ENCODE assay signal across 8 cellular contexts in genomic region chr20:3430376-3431069, GRCh38. TPM values are rescaled to one million over a fixed set of nuclear protein-coding genes. Genes with fewer than 3 reads are reported as not detected.
A peak's percentile ranks its signal among the peaks of the same experiment; 100 is the strongest.
DNase-seq lines count a peak whose midpoint lies in the region; ATAC-seq and TF ChIP-seq lines count a peak whose summit lies in the region.
"Had no signal": no experiment of that assay in that cellular context is flagged by ENCODE, and none has a peak within 500 bp of the region (broad histone marks: within the 10 kb centered on the region; RNA-seq: fewer than 3 reads in every experiment).

No MANE protein-coding gene starts in this region.

- no peak overlapping the region for H3K4me3 ChIP-seq in OCI-LY7 (ENCODE audit: low read depth, low read length, poor library complexity, severe bottlenecking)

- no peak overlapping the region for H3K27ac Mint-ChIP-seq in stimulated activated memory B cell treated with anti-CD40 and anti-IgM and Interleukin-4, amounts not matched to agents 10 μg/mL and 1 μg/mL and 100 μg/mL, for 72 hours

- CTCF ChIA-PET in OCI-LY7 (lab: Charles Lee; ENCODE audit: unreplicated experiment): no interaction called here

- H3K9me3 Mint-ChIP-seq in stimulated activated memory B cell treated with anti-CD40 and anti-IgM and Interleukin-4, amounts not matched to agents 10 μg/mL and 1 μg/mL and 100 μg/mL, for 72 hours: no peaks in the 10 kb centered on the region

- H3K79me2 ChIP-seq in OCI-LY7 (ENCODE audit: insufficient read depth, low read depth, low read length): no peaks in the 10 kb centered on the region

- POLR2A ChIA-PET in OCI-LY7 (lab: Charles Lee): interaction anchor here (0.7 kb wide), 1 partner anchor 115 kb away, joined by 3 read pairs; no protein-coding TSS in a partner anchor

- no peaks in the 10 kb centered on the region for H3K4me1 ChIP-seq in OCI-LY7 (ENCODE audit: insufficient read depth, low read length, poor library complexity, severe bottlenecking)

- no peaks in the 10 kb centered on the region for H3K36me3 Mint-ChIP-seq in stimulated activated memory B cell treated with anti-CD40 and anti-IgM and Interleukin-4, amounts not matched to agents 10 μg/mL and 1 μg/mL and 100 μg/mL, for 72 hours

- H3K9me3 ChIP-seq in OCI-LY7 (ENCODE audit: low read length): no peaks in the 10 kb centered on the region

- TF ChIP-seq CTCF in OCI-LY7 (conservative IDR thresholded peaks at IDR 0.05; ENCODE audit: low read length): no peak

- H3K4me1 Mint-ChIP-seq in stimulated activated memory B cell treated with anti-CD40 and anti-IgM and Interleukin-4, amounts not matched to agents 10 μg/mL and 1 μg/mL and 100 μg/mL, for 72 hours: peaks cover 10% of the 10 kb centered on the region

- H3K27ac ChIP-seq in OCI-LY7 (ENCODE audit: low read depth, low read length, poor library complexity, severe bottlenecking): no peak overlapping the region

- no peaks in the 10 kb centered on the region for H4K20me1 ChIP-seq in OCI-LY7 (ENCODE audit: insufficient read depth, low read length)

- H3K27me3 Mint-ChIP-seq in stimulated activated memory B cell treated with anti-CD40 and anti-IgM and Interleukin-4, amounts not matched to agents 10 μg/mL and 1 μg/mL and 100 μg/mL, for 72 hours: no peaks in the 10 kb centered on the region

- peak; percentile 81 for ATAC-seq in GM19324 (IDR thresholded peaks at IDR 0.05; ENCODE audit: low FRiP score, unreplicated experiment)
- ATAC-seq in HG02973 (IDR thresholded peaks at IDR 0.05; ENCODE audit: unreplicated experiment): peak; percentile 87
- ATAC-seq in stimulated activated memory B cell treated with anti-CD40 and anti-IgM and Interleukin-4, amounts not matched to agents 10 μg/mL and 1 μg/mL and 100 μg/mL, for 72 hours: peak; percentile 93

- H3K4me3 Mint-ChIP-seq in stimulated activated memory B cell treated with anti-CD40 and anti-IgM and Interleukin-4, amounts not matched to agents 10 μg/mL and 1 μg/mL and 100 μg/mL, for 72 hours: no peak overlapping the region

- no peak overlapping the region for H2AFZ ChIP-seq in OCI-LY7 (ENCODE audit: low read length)

- H3K9me2 ChIP-seq in OCI-LY7 (ENCODE audit: insufficient read depth, low read length): no peaks in the 10 kb centered on the region

- H3K4me2 ChIP-seq in OCI-LY7 (ENCODE audit: low read length): no peak overlapping the region

- DNase-seq in OCI-LY7 (ENCODE audit: low spot score): peak; percentile 24
- no peak for DNase-seq in activated naive CD4-positive, alpha-beta T cell treated with anti-CD3 and anti-CD28 coated beads, Interleukin-2, amount 50 U/mL, for 16 hours
- no peak for DNase-seq in HT-29 (ENCODE audit: low spot score)
- DNase-seq in NCI-H510A (lab: John Stamatoyannopoulos, UW): no peak
- DNase-seq: NCI-H2029 treated with DMSO at 0.1 percent for 48 hours had no signal

- no peaks in the 10 kb centered on the region for H3K36me3 ChIP-seq in OCI-LY7 (ENCODE audit: insufficient read depth, low read length)

- intact Hi-C loops in OCI-LY7 (cut with micrococcal nuclease; ENCODE audit: unreplicated experiment): no loop called here

- BruUV-seq in OCI-LY7 (replicated peaks; lab: Mats Ljungman, UMichigan): no TSS peak

RNA-seq across cellular contexts. Expression of gene DNAAF9, which starts 23.1 kb away (rescaled TPM):
- not detected in 2 replicates for total RNA-seq in OCI-LY7 (2014; rRNA removed; shearing (Covaris generic))
- 0.23 and 0.33 TPM in 2 replicates for total RNA-seq in OCI-LY7 (2022)
- not detected in 2 replicates for total RNA-seq in HT-29 (2014; rRNA removed; shearing (Covaris generic))

RNA-seq across cellular contexts. Expression of gene ATRN, which starts 40.3 kb away (rescaled TPM):
- 0.03 and 0.09 TPM in 2 replicates for total RNA-seq in OCI-LY7 (2014; rRNA removed; shearing (Covaris generic))
- 3.7 and 4.5 TPM in 2 replicates for total RNA-seq in OCI-LY7 (2022)
- total RNA-seq in HT-29 (2014; rRNA removed; shearing (Covaris generic)): 3.3 and 5.9 TPM in 2 replicates
